ENCODE assay signal across 16 cellular contexts in the genomic region with DNA sequence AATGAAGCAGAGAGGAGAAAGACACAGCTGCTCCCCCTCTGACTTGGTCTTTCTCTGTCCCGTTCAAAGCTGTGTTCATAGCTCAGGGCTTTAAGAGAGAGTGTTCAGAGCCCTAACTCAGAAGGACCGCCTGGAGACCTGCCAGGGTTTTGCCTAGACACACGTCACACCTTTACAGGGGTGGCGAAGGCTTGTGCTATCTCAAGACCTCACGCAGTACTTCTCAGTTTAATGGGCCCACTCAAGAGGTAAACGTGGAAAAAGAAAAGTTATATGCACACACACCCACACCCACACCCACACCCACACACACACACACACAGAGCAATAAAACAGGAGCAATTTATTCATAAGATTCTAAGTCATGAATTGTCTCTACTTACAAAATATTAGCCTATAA.
"Had no signal": no experiment of that assay in that cellular context is flagged by ENCODE, and none has a peak within 500 bp of the region (broad histone marks: within the 10 kb centered on the region; RNA-seq: fewer than 3 reads in every experiment).

No MANE protein-coding gene starts in this region.

- H3K36me3 Mint-ChIP-seq: stimulated activated naive B cell treated with anti-CD40 and anti-IgM and Interleukin-4, amounts not matched to agents 10 μg/mL and 1 μg/mL and 100 μg/mL, for 72 hours had no signal

- H3K9me3 Mint-ChIP-seq: activated T-helper 17 cell treated with anti-CD3 and anti-CD28 coated beads, Interleukin-2, amount 50 U/mL, for 72 hours; dendritic cell treated with granulocyte-macrophage colony-stimulating factor and Interleukin-4, amounts not matched to agents 40 ng/mL and 50 ng/mL, for 4 days; stimulated activated naive B cell treated with anti-CD40 and anti-IgM and Interleukin-4, amounts not matched to agents 10 μg/mL and 1 μg/mL and 100 μg/mL, for 72 hours had no signal

- H3K36me3 ChIP-seq: tibial artery had no signal

- H3K4me1 Mint-ChIP-seq: activated T-helper 17 cell treated with anti-CD3 and anti-CD28 coated beads, Interleukin-2, amount 50 U/mL, for 72 hours; naive thymus-derived CD8-positive, alpha-beta T cell; stimulated activated naive B cell treated with anti-CD40 and anti-IgM and Interleukin-4, amounts not matched to agents 10 μg/mL and 1 μg/mL and 100 μg/mL, for 72 hours had no signal

- H3K4me3 Mint-ChIP-seq: activated T-helper 17 cell treated with anti-CD3 and anti-CD28 coated beads, Interleukin-2, amount 50 U/mL, for 72 hours; dendritic cell treated with granulocyte-macrophage colony-stimulating factor and Interleukin-4, amounts not matched to agents 40 ng/mL and 50 ng/mL, for 4 days; naive thymus-derived CD8-positive, alpha-beta T cell; stimulated activated naive B cell treated with anti-CD40 and anti-IgM and Interleukin-4, amounts not matched to agents 10 μg/mL and 1 μg/mL and 100 μg/mL, for 72 hours had no signal

- H3K4me3 ChIP-seq: tibial artery had no signal

- H3K27me3 ChIP-seq: tibial artery had no signal

- H3K27ac Mint-ChIP-seq: activated T-helper 17 cell treated with anti-CD3 and anti-CD28 coated beads, Interleukin-2, amount 50 U/mL, for 72 hours; dendritic cell treated with granulocyte-macrophage colony-stimulating factor and Interleukin-4, amounts not matched to agents 40 ng/mL and 50 ng/mL, for 4 days; naive thymus-derived CD8-positive, alpha-beta T cell; stimulated activated naive B cell treated with anti-CD40 and anti-IgM and Interleukin-4, amounts not matched to agents 10 μg/mL and 1 μg/mL and 100 μg/mL, for 72 hours had no signal

- DNase-seq: activated CD4-positive, alpha-beta T cell treated with anti-CD3 and anti-CD28 coated beads, Interleukin-2, amount 50 U/mL, for 4 hours; activated CD4-positive, CD25-positive, alpha-beta regulatory T cell treated with anti-CD3 and anti-CD28 coated beads, Interleukin-2, amount 50 U/mL, for 72 hours; activated naive CD4-positive, alpha-beta T cell treated with Interleukin-2 at 50 U/mL for 16 hours; anterior cingulate cortex; cerebellar nuclear complex; effector memory CD4-positive, alpha-beta T cell; foreskin melanocyte; mammary epithelial cell; naive thymus-derived CD8-positive, alpha-beta T cell; nucleus accumbens; retina; stimulated activated naive B cell treated with anti-CD40 and anti-IgM and Interleukin-4, amounts not matched to agents 10 μg/mL and 1 μg/mL and 100 μg/mL, for 72 hours; T-helper 1 cell; tibial artery had no signal

- ATAC-seq: activated T-helper 17 cell treated with anti-CD3 and anti-CD28 coated beads, Interleukin-2, amount 50 U/mL, for 72 hours; naive thymus-derived CD8-positive, alpha-beta T cell; stimulated activated naive B cell treated with anti-CD40 and anti-IgM and Interleukin-4, amounts not matched to agents 10 μg/mL and 1 μg/mL and 100 μg/mL, for 72 hours had no signal

- H3K9me3 ChIP-seq: tibial artery had no signal
